In genomic region chr10:33352154-33352553, GRCh38 we compare ENCODE assay signal across 1 cellular context.
TF ChIP-seq lines count a peak whose summit lies in the region.

No MANE protein-coding gene starts in this region.

TF ChIP-seq in SK-N-SH, 30 proteins besides CTCF, POLR2A, EP300 and RAD21 (continued from another document):
- no peak for TF ChIP-seq USF2 (IDR thresholded peaks at IDR 0.05; ENCODE audit: borderline replicate concordance, low read depth, low read length)
